Comparison of ENCODE assay signal across 14 cellular contexts in genomic region chr1:115313173-115313572, GRCh38. TPM values are rescaled to one million over a fixed set of nuclear protein-coding genes. Genes with fewer than 3 reads are reported as not detected.
"Had no signal": no experiment of that assay in that cellular context is flagged by ENCODE, and none has a peak within 500 bp of the region (broad histone marks: within the 10 kb centered on the region; RNA-seq: fewer than 3 reads in every experiment).

No MANE protein-coding gene starts in this region.

- H3K4me3 Mint-ChIP-seq: activated CD4-positive, alpha-beta T cell treated with anti-CD3 and anti-CD28 coated beads, Interleukin-2, amount 10 ng/mL, durations not matched to agents 7 days and 5 days; activated naive CD4-positive, alpha-beta T cell treated with anti-CD3 and anti-CD28 coated beads, Interleukin-2, amount 50 U/mL, for 24 hours; activated T-cell treated with anti-CD3 and anti-CD28 coated beads, Interleukin-2, amount 50 U/mL, for 24 hours; endodermal cell; memory B cell; nephron; T-helper 17 cell had no signal

- H3K4me1 Mint-ChIP-seq: activated CD4-positive, alpha-beta T cell treated with anti-CD3 and anti-CD28 coated beads, Interleukin-2, amount 10 ng/mL, durations not matched to agents 7 days and 5 days; activated naive CD4-positive, alpha-beta T cell treated with anti-CD3 and anti-CD28 coated beads, Interleukin-2, amount 50 U/mL, for 24 hours; memory B cell; T-helper 17 cell had no signal

- H3K27ac Mint-ChIP-seq: activated CD4-positive, alpha-beta T cell treated with anti-CD3 and anti-CD28 coated beads, Interleukin-2, amount 10 ng/mL, durations not matched to agents 7 days and 5 days; activated naive CD4-positive, alpha-beta T cell treated with anti-CD3 and anti-CD28 coated beads, Interleukin-2, amount 50 U/mL, for 24 hours; activated T-cell treated with anti-CD3 and anti-CD28 coated beads, Interleukin-2, amount 50 U/mL, for 24 hours; endodermal cell; memory B cell; T-helper 17 cell had no signal

- H3K27me3 Mint-ChIP-seq: memory B cell had no signal

- DNase-seq: activated CD4-positive, alpha-beta T cell treated with anti-CD3 and anti-CD28 coated beads, Interleukin-2, amount 10 ng/mL, durations not matched to agents 7 days and 5 days; activated CD4-positive, CD25-positive, alpha-beta regulatory T cell; activated effector memory CD4-positive, alpha-beta T cell treated with Interleukin-2 at 50 U/mL for 16 hours; activated T-cell treated with anti-CD3 and anti-CD28 coated beads, Interleukin-2, amount 50 U/mL, for 24 hours; brain microvascular endothelial cell; endodermal cell; erythroblast; stimulated activated CD4-positive, alpha-beta T cell treated with anti-CD3 and anti-CD28 coated beads, Interleukin-4, amount 100 ng/mL, for 1 hour; stimulated activated CD8-positive, alpha-beta memory T cell treated with anti-CD3 and anti-CD28 coated beads, Interleukin-4, amount 100 ng/mL, for 48 hours; stimulated activated naive CD8-positive, alpha-beta T cell treated with anti-CD3 and anti-CD28 coated beads, Interleukin-15, Interleukin-2, amounts not matched to agents 100 U/mL and 50 U/mL, for 24 hours; T-helper 17 cell had no signal

- ATAC-seq: stimulated activated naive CD8-positive, alpha-beta T cell treated with anti-CD3 and anti-CD28 coated beads, Interleukin-15, Interleukin-2, amounts not matched to agents 100 U/mL and 50 U/mL, for 24 hours; T-helper 17 cell had no signal

- H3K36me3 Mint-ChIP-seq: activated naive CD4-positive, alpha-beta T cell treated with anti-CD3 and anti-CD28 coated beads, Interleukin-2, amount 50 U/mL, for 24 hours had no signal

- H3K9me3 Mint-ChIP-seq: activated CD4-positive, alpha-beta T cell treated with anti-CD3 and anti-CD28 coated beads, Interleukin-2, amount 10 ng/mL, durations not matched to agents 7 days and 5 days; activated T-cell treated with anti-CD3 and anti-CD28 coated beads, Interleukin-2, amount 50 U/mL, for 24 hours; endodermal cell; memory B cell; nephron had no signal

RNA-seq across cellular contexts. Expression of gene NGF, which starts 24.9 kb away (rescaled TPM):
- total RNA-seq: activated CD4-positive, alpha-beta T cell treated with anti-CD3 and anti-CD28 coated beads, Interleukin-2, amount 10 ng/mL, durations not matched to agents 7 days and 5 days; T-helper 17 cell had no signal
